8 cellular contexts compared by ENCODE assay signal in genomic region chr17:77441130-77441920, GRCh38.
DNase-seq lines count a peak whose midpoint lies in the region; ATAC-seq and TF ChIP-seq lines count a peak whose summit lies in the region.

No MANE protein-coding gene starts in this region.

- H3K4me1 Mint-ChIP-seq in HFFc6 (ENCODE audit: low read depth): peaks cover 92% of the 10 kb centered on the region
- H3K4me1 Mint-ChIP-seq in activated CD8-positive, alpha-beta T cell treated with anti-CD3 and anti-CD28 coated beads for 36 hours (ENCODE audit: low read depth): peaks cover 98% of the 10 kb centered on the region
- H3K4me1 Mint-ChIP-seq in immature natural killer cell: peaks cover 99 to 100% of the 10 kb centered on the region in 2 donors

- intact Hi-C loops in activated CD8-positive, alpha-beta T cell treated with anti-CD3 and anti-CD28 coated beads for 36 hours (cut with micrococcal nuclease): no loop called here

- H3K4me1 ChIP-seq in foreskin keratinocyte: no peaks in the 10 kb centered on the region

- TF ChIP-seq POLR2A in GM18505 (IDR thresholded peaks at IDR 0.05; ENCODE audit: borderline replicate concordance, extremely low read depth, insufficient read depth, insufficient read length): peak; percentile 47

- ATAC-seq in GM18505 (IDR thresholded peaks at IDR 0.05; ENCODE audit: unreplicated experiment) (peak; percentile 48), foreskin keratinocyte (no peak)
- peak; percentile 34 for ATAC-seq in activated CD8-positive, alpha-beta T cell treated with anti-CD3 and anti-CD28 coated beads for 36 hours
- peak; percentile 63 for ATAC-seq in stimulated activated naive CD8-positive, alpha-beta T cell treated with anti-CD3 and anti-CD28 coated beads, Interleukin-15, Interleukin-2, amounts not matched to agents 100 U/mL and 50 U/mL, for 24 hours

- H3K36me3 Mint-ChIP-seq in HFFc6 (ENCODE audit: low read depth) (peaks cover 4% of the 10 kb centered on the region; the same call in 1 of the 2 replicates), immature natural killer cell (no peaks in the 10 kb centered on the region)
- peaks cover 22% of the 10 kb centered on the region for H3K36me3 Mint-ChIP-seq in activated CD8-positive, alpha-beta T cell treated with anti-CD3 and anti-CD28 coated beads for 36 hours (ENCODE audit: low read depth)

- no peak overlapping the region for H3K27ac ChIP-seq in foreskin keratinocyte

- no peaks in the 10 kb centered on the region for H3K9me3 Mint-ChIP-seq in HFFc6
- H3K9me3 Mint-ChIP-seq in activated CD8-positive, alpha-beta T cell treated with anti-CD3 and anti-CD28 coated beads for 36 hours: no peaks in the 10 kb centered on the region
- peaks cover 0 to 1% (median 0%) of the 10 kb centered on the region in 6 donors for H3K9me3 Mint-ChIP-seq in immature natural killer cell

- CTCF ChIA-PET in activated CD8-positive, alpha-beta T cell treated with anti-CD3 and anti-CD28 coated beads for 36 hours (lab: Charles Lee): interaction anchor here (0.6 to 3.7 kb wide), 19 partner anchors 8 to 354 kb away, joined by 3 to 44 read pairs (median 4); no protein-coding TSS in a partner anchor

- H3K4me3 Mint-ChIP-seq in HFFc6 (no peak overlapping the region), immature natural killer cell (peak overlapping the region; percentile 66 to 92 (median 76))
- H3K4me3 Mint-ChIP-seq in activated CD8-positive, alpha-beta T cell treated with anti-CD3 and anti-CD28 coated beads for 36 hours: peak overlapping the region; percentile 56

- POLR2A ChIA-PET in activated CD8-positive, alpha-beta T cell treated with anti-CD3 and anti-CD28 coated beads for 36 hours (lab: Charles Lee): interaction anchor here (0.6 to 15.9 kb wide), 16 partner anchors 8 to 109 kb away, joined by 3 to 410 read pairs (median 6); no protein-coding TSS in a partner anchor

- H3K27me3 ChIP-seq in foreskin keratinocyte: no peaks in the 10 kb centered on the region

- peaks cover 23% of the 10 kb centered on the region for H3K27me3 Mint-ChIP-seq in HFFc6 (ENCODE audit: insufficient read depth)
- no peaks in the 10 kb centered on the region for H3K27me3 Mint-ChIP-seq in activated CD8-positive, alpha-beta T cell treated with anti-CD3 and anti-CD28 coated beads for 36 hours
- peaks cover 13 to 30% (median 28%) of the 10 kb centered on the region in 3 donors for H3K27me3 Mint-ChIP-seq in immature natural killer cell (ENCODE audit: low read depth in 3 of 3)

- no peak for TF ChIP-seq CTCF in HFFc6 (IDR thresholded peaks at IDR 0.05)
- TF ChIP-seq CTCF in activated CD8-positive, alpha-beta T cell treated with anti-CD3 and anti-CD28 coated beads for 36 hours (IDR thresholded peaks at IDR 0.05): no peak
- no peak for TF ChIP-seq CTCF in foreskin keratinocyte (conservative IDR thresholded peaks at IDR 0.05)

- H3K27ac Mint-ChIP-seq in HFFc6: peak overlapping the region; percentile 44; the same call in 1 of the 2 replicates
- H3K27ac Mint-ChIP-seq in activated CD8-positive, alpha-beta T cell treated with anti-CD3 and anti-CD28 coated beads for 36 hours: peak overlapping the region; percentile 94
- H3K27ac Mint-ChIP-seq in immature natural killer cell: peak overlapping the region; percentile 88 to 100 (median 98)

- no peak for DNase-seq in HFFc6
- peak; percentile 54 for DNase-seq in NCI-H1694 treated with DMSO at 0.1 percent for 48 hours (lab: John Stamatoyannopoulos, UW)
- peak; percentile 87 for DNase-seq in activated CD8-positive, alpha-beta T cell treated with anti-CD3 and anti-CD28 coated beads for 36 hours
- peak; percentile 83 to 87 (median 86) for DNase-seq in immature natural killer cell
- DNase-seq in stimulated activated naive CD8-positive, alpha-beta T cell treated with anti-CD3 and anti-CD28 coated beads, Interleukin-15, Interleukin-2, amounts not matched to agents 100 U/mL and 50 U/mL, for 24 hours: peak; percentile 77
- no peak for DNase-seq in foreskin keratinocyte
- DNase-seq in SHP77 treated with DMSO at 0.1 percent for 48 hours (lab: John Stamatoyannopoulos, UW): no peak

Comparison
In these comparisons a context has a peak if more than half of its experiments do, and no peak if none do; other contexts are left out.
1. DNase-seq: peak in NCI-H1694 treated with DMSO at 0.1 percent for 48 hours (single experiment), activated CD8-positive, alpha-beta T cell treated with anti-CD3 and anti-CD28 coated beads for 36 hours (single experiment), immature natural killer cell (3 of 3) and stimulated activated naive CD8-positive, alpha-beta T cell treated with anti-CD3 and anti-CD28 coated beads, Interleukin-15, Interleukin-2, amounts not matched to agents 100 U/mL and 50 U/mL, for 24 hours (single experiment); none in HFFc6 (single experiment), foreskin keratinocyte (0 of 2) and SHP77 treated with DMSO at 0.1 percent for 48 hours (single experiment).
2. H3K27ac Mint-ChIP-seq: peak in every context shown above with its lines; median percentile 98 in immature natural killer cell; 94 in activated CD8-positive, alpha-beta T cell treated with anti-CD3 and anti-CD28 coated beads for 36 hours; 44 in HFFc6.